ENCODE assay signal across 1 cellular context in genomic region chr15:39934415-39935044, GRCh38.
TF ChIP-seq lines count a peak whose summit lies in the region.

No MANE protein-coding gene starts in this region.

TF ChIP-seq in neural cell, 6 proteins besides CTCF, POLR2A, EP300 and RAD21 (continued from another document):
- no peak for TF ChIP-seq REST (IDR thresholded peaks at IDR 0.05; ENCODE audit: borderline replicate concordance)
- no peak for TF ChIP-seq SMC3 (conservative IDR thresholded peaks at IDR 0.05; ENCODE audit: poor library complexity)
